ENCODE assay signal across 8 cellular contexts in the genomic region with DNA sequence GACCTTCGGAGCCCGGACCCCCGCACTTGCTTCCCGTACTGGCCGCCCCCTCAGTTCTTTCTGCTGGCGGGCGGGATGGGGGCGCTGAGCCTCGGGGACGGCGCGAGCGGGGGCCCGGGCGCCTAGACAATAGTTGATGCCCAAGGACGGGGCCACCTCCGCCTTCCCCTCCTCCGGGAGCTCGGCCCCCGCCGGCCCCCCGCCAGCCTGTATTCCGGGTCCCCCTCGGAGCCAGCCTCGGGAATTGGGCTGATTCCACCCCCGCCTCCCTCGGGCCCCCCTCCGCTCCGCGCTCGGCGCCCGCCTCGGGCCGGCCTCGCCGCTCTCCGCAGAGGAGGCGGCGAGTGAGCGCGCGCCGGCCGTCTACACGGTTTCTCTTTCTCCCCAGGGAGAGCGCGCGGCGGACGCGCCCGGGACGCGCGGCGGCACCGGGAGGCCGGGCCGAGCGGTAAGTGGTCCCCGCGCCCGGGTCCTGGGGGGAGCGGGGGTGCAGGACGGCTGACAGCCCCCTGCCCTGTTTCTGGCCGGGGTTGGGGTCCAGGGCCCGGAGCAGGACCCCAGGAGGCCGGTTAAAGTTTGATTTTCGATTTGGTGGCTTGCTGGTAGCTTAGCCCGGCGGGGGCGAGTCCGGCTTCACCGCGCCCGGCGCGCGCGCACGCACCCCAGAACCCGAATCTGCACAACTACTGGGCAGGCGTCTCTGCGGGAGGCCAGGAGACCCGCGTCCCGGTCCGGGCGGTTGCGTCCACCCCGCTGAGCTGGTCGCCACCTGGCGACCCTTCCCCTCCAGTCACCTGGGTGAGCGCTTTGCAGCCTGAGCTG. TPM values are rescaled to one million over a fixed set of nuclear protein-coding genes. Genes with fewer than 3 reads are reported as not detected.
A peak's percentile ranks its signal among the peaks of the same experiment; 100 is the strongest.
DNase-seq lines count a peak whose midpoint lies in the region; ATAC-seq and TF ChIP-seq lines count a peak whose summit lies in the region.

No MANE protein-coding gene starts in this region.

- intact Hi-C loops in left colon (cut with DNase I, micrococcal nuclease): loop anchor here in 1 of 2 donors (10.0 kb wide), 1 partner anchor 434 kb away; no protein-coding TSS in a partner anchor

- TF ChIP-seq CTCF in choroid plexus epithelial cell (conservative IDR thresholded peaks at IDR 0.05; ENCODE audit: low read depth, low read length): no peak

- DNase-seq in ELR (ENCODE audit: low read depth) (peak; percentile 74), M059J (ENCODE audit: low read depth) (peak; percentile 68), choroid plexus epithelial cell (ENCODE audit: low read depth) (peak; percentile 70), left colon (peak; percentile 42 to 81), DMS153 treated with DMSO at 0.1 percent for 48 hours (lab: John Stamatoyannopoulos, UW; ENCODE audit: unreplicated experiment) (no peak)
- peak; percentile 23 to 34 for DNase-seq in activated CD4-positive, alpha-beta T cell treated with anti-CD3 and anti-CD28 coated beads for 24 hours (ENCODE audit: low read depth in 2 of 2)
- peak; percentile 46 to 55 for DNase-seq in stimulated activated CD4-positive, alpha-beta T cell treated with anti-CD3 and anti-CD28 coated beads, Interleukin-1b, Interleukin-23, amount 100 ng/mL, for 4 hours (ENCODE audit: low read depth in 2 of 2)

- peak; percentile 33 for ATAC-seq in GM21717 (IDR thresholded peaks at IDR 0.05; ENCODE audit: unreplicated experiment)
- peak; percentile 69 for ATAC-seq in left colon

- peak overlapping the region; percentile 87 for H3K4me3 ChIP-seq in choroid plexus epithelial cell (ENCODE audit: low read depth, low read length)

RNA-seq across cellular contexts. Expression of a gene that starts 0.7 kb away (rescaled TPM):
- total RNA-seq in M059J (2014; rRNA removed; shearing (Covaris generic)): 32.4 and 49.4 TPM in 2 replicates
- total RNA-seq in left colon: 10 to 100 TPM; 53.1 to 61.8 TPM
